11 cellular contexts compared by ENCODE assay signal in genomic region chr17:76451480-76451879, GRCh38. TPM values are rescaled to one million over a fixed set of nuclear protein-coding genes. Genes with fewer than 3 reads are reported as not detected.
A peak's percentile ranks its signal among the peaks of the same experiment; 100 is the strongest.
DNase-seq lines count a peak whose midpoint lies in the region; ATAC-seq, FAIRE-seq and TF ChIP-seq lines count a peak whose summit lies in the region.
"Had no signal": no experiment of that assay in that cellular context is flagged by ENCODE, and none has a peak within 500 bp of the region (broad histone marks: within the 10 kb centered on the region; RNA-seq: fewer than 3 reads in every experiment).

No MANE protein-coding gene starts in this region.

- no peak for FAIRE-seq in urothelium cell line (lab: Jason Lieb, UNC)

- ATAC-seq in heart left ventricle (no peak), Right ventricle myocardium superior (ENCODE audit: poor library complexity) (no peak)
- ATAC-seq in stimulated activated naive CD8-positive, alpha-beta T cell treated with anti-CD3 and anti-CD28 coated beads, Interleukin-15, amount 100 ng/mL, for 72 hours: no peak

- CTCF ChIA-PET in activated CD4-positive, alpha-beta memory T cell treated with anti-CD3 and anti-CD28 coated beads, Interleukin-2, amount 10 ng/mL, durations not matched to agents 7 days and 5 days (lab: Charles Lee): interaction anchor here (0.7 kb wide), 1 partner anchor 147 kb away, joined by 4 read pairs; no protein-coding TSS in a partner anchor

- H3K4me3 ChIP-seq in heart left ventricle: peak overlapping the region in 9 of 12 donors; percentile 74 to 100 (median 89)

- DNase-seq in heart left ventricle (no peak), Right ventricle myocardium superior (no peak), glutamatergic neuron (no peak), NK-92 (lab: John Stamatoyannopoulos, UW; ENCODE audit: unreplicated experiment) (no peak), islet precursor cell (no peak), urothelium cell line (ENCODE audit: low spot score) (no peak)
- DNase-seq in activated CD4-positive, alpha-beta memory T cell treated with anti-CD3 and anti-CD28 coated beads, Interleukin-2, amount 10 ng/mL, durations not matched to agents 7 days and 5 days: no peak
- no peak for DNase-seq in stimulated activated naive CD8-positive, alpha-beta T cell treated with anti-CD3 and anti-CD28 coated beads, Interleukin-15, amount 100 ng/mL, for 72 hours
- DNase-seq: central memory CD4-positive, alpha-beta T cell; DMS153; SIG-M5 had no signal

- no peak for TF ChIP-seq CTCF in heart left ventricle (IDR thresholded peaks at IDR 0.05)
- TF ChIP-seq CTCF in glutamatergic neuron (IDR thresholded peaks at IDR 0.05; ENCODE audit: partially characterized antibody, unreplicated experiment): no peak

- H3K36me3 ChIP-seq in heart left ventricle: no peaks in the 10 kb centered on the region

- peak overlapping the region; percentile 91 for H3K4me3 Mint-ChIP-seq in activated CD4-positive, alpha-beta memory T cell treated with anti-CD3 and anti-CD28 coated beads, Interleukin-2, amount 10 ng/mL, durations not matched to agents 7 days and 5 days
- H3K4me3 Mint-ChIP-seq in glutamatergic neuron (ENCODE audit: unreplicated experiment): peak overlapping the region; percentile 96
- peak overlapping the region; percentile 68 to 93 for H3K4me3 Mint-ChIP-seq in stimulated activated naive CD8-positive, alpha-beta T cell treated with anti-CD3 and anti-CD28 coated beads, Interleukin-15, amount 100 ng/mL, for 72 hours

- peaks cover 9 to 49% (median 32%) of the 10 kb centered on the region in 12 donors for H3K4me1 ChIP-seq in heart left ventricle

- intact Hi-C loops in heart left ventricle (cut with DNase I) (loop anchor here in 1 of 10 donors (5.0 kb wide), 1 partner anchor 39 kb away; no protein-coding TSS in a partner anchor), Right ventricle myocardium superior (cut with DNase I) (no loop called here)

- H3K9me3 Mint-ChIP-seq in activated CD4-positive, alpha-beta memory T cell treated with anti-CD3 and anti-CD28 coated beads, Interleukin-2, amount 10 ng/mL, durations not matched to agents 7 days and 5 days: no peaks in the 10 kb centered on the region
- peaks cover 6% of the 10 kb centered on the region for H3K9me3 Mint-ChIP-seq in glutamatergic neuron (ENCODE audit: unreplicated experiment)
- H3K9me3 Mint-ChIP-seq in stimulated activated naive CD8-positive, alpha-beta T cell treated with anti-CD3 and anti-CD28 coated beads, Interleukin-15, amount 100 ng/mL, for 72 hours: no peaks in the 10 kb centered on the region

- H3K9me3 ChIP-seq in heart left ventricle: no peaks in the 10 kb centered on the region

- H3K4me1 Mint-ChIP-seq in activated CD4-positive, alpha-beta memory T cell treated with anti-CD3 and anti-CD28 coated beads, Interleukin-2, amount 10 ng/mL, durations not matched to agents 7 days and 5 days: peaks cover 54% of the 10 kb centered on the region
- peaks cover 37% of the 10 kb centered on the region for H3K4me1 Mint-ChIP-seq in glutamatergic neuron (ENCODE audit: low read depth, unreplicated experiment)
- peaks cover 62% of the 10 kb centered on the region for H3K4me1 Mint-ChIP-seq in stimulated activated naive CD8-positive, alpha-beta T cell treated with anti-CD3 and anti-CD28 coated beads, Interleukin-15, amount 100 ng/mL, for 72 hours

- no peak for TF ChIP-seq POLR2A in heart left ventricle (IDR thresholded peaks at IDR 0.05)

- no peaks in the 10 kb centered on the region for H3K27me3 Mint-ChIP-seq in activated CD4-positive, alpha-beta memory T cell treated with anti-CD3 and anti-CD28 coated beads, Interleukin-2, amount 10 ng/mL, durations not matched to agents 7 days and 5 days
- H3K27me3 Mint-ChIP-seq in glutamatergic neuron (ENCODE audit: unreplicated experiment): peaks cover 10% of the 10 kb centered on the region
- no peaks in the 10 kb centered on the region for H3K27me3 Mint-ChIP-seq in stimulated activated naive CD8-positive, alpha-beta T cell treated with anti-CD3 and anti-CD28 coated beads, Interleukin-15, amount 100 ng/mL, for 72 hours

- peaks cover 6% of the 10 kb centered on the region for H3K36me3 Mint-ChIP-seq in activated CD4-positive, alpha-beta memory T cell treated with anti-CD3 and anti-CD28 coated beads, Interleukin-2, amount 10 ng/mL, durations not matched to agents 7 days and 5 days (ENCODE audit: low read depth)
- no peaks in the 10 kb centered on the region for H3K36me3 Mint-ChIP-seq in glutamatergic neuron (ENCODE audit: unreplicated experiment)

- POLR2A ChIA-PET in activated CD4-positive, alpha-beta memory T cell treated with anti-CD3 and anti-CD28 coated beads, Interleukin-2, amount 10 ng/mL, durations not matched to agents 7 days and 5 days (lab: Charles Lee): interaction anchor here (1.1 to 1.8 kb wide), 5 partner anchors 14 to 388 kb away, joined by 3 to 6 read pairs (median 5); partner anchors contain the start of gene PRPSAP1

- H3K27me3 ChIP-seq in heart left ventricle: no peaks in the 10 kb centered on the region

- WGBS in heart left ventricle, 4 donors: 45 to 53% (median 49%) methylated on average over 6 of the region's 6 CpGs

- H3K27ac Mint-ChIP-seq in activated CD4-positive, alpha-beta memory T cell treated with anti-CD3 and anti-CD28 coated beads, Interleukin-2, amount 10 ng/mL, durations not matched to agents 7 days and 5 days: no peak overlapping the region
- H3K27ac Mint-ChIP-seq in glutamatergic neuron (ENCODE audit: unreplicated experiment): peak overlapping the region; percentile 93
- H3K27ac Mint-ChIP-seq in stimulated activated naive CD8-positive, alpha-beta T cell treated with anti-CD3 and anti-CD28 coated beads, Interleukin-15, amount 100 ng/mL, for 72 hours: no peak overlapping the region

- H3K27ac ChIP-seq in heart left ventricle: peak overlapping the region in 5 of 12 donors; percentile 83 to 98 (median 90)

RNA-seq across cellular contexts. Expression of gene UBE2O, which starts 1.5 kb away (rescaled TPM):
- total RNA-seq in heart left ventricle: 10 to 100 TPM; 23.0 to 36.1 (median 31.8) TPM
- polyA plus RNA-seq in heart left ventricle: 10 to 100 TPM; 16.0 to 19.3 TPM
- 35.9 TPM for total RNA-seq in Right ventricle myocardium superior
- total RNA-seq in activated CD4-positive, alpha-beta memory T cell treated with anti-CD3 and anti-CD28 coated beads, Interleukin-2, amount 10 ng/mL, durations not matched to agents 7 days and 5 days: 10 to 100 TPM; 26.5 to 28.9 TPM
- 94.3 TPM for total RNA-seq in glutamatergic neuron (ENCODE audit: unreplicated experiment)

RNA-seq across cellular contexts. Expression of gene AANAT, which starts 15.9 kb away (rescaled TPM):
- total RNA-seq in heart left ventricle (not detected), Right ventricle myocardium superior (not detected), glutamatergic neuron (ENCODE audit: unreplicated experiment) (0.39 TPM)
- polyA plus RNA-seq in heart left ventricle: under 1 TPM in 1 of 2 donors, not detected in 1; 0.19 TPM
- not detected for total RNA-seq in activated CD4-positive, alpha-beta memory T cell treated with anti-CD3 and anti-CD28 coated beads, Interleukin-2, amount 10 ng/mL, durations not matched to agents 7 days and 5 days

RNA-seq across cellular contexts. Expression of gene RHBDF2, which starts 49.7 kb away (rescaled TPM):
- total RNA-seq in heart left ventricle (10 to 100 TPM in 7 of 9 donors, 1 to 10 TPM in 2; 6.3 to 49.4 (median 14.1) TPM), Right ventricle myocardium superior (15.4 TPM), glutamatergic neuron (ENCODE audit: unreplicated experiment) (1.9 TPM)
- 10 to 100 TPM; 11.7 to 18.3 TPM for polyA plus RNA-seq in heart left ventricle
- 10 to 100 TPM; 33.2 to 33.8 TPM for total RNA-seq in activated CD4-positive, alpha-beta memory T cell treated with anti-CD3 and anti-CD28 coated beads, Interleukin-2, amount 10 ng/mL, durations not matched to agents 7 days and 5 days
